8 cellular contexts compared by ENCODE assay signal in genomic region chr12:47808049-47808448, GRCh38. TPM values are rescaled to one million over a fixed set of nuclear protein-coding genes. Genes with fewer than 3 reads are reported as not detected.
DNase-seq lines count a peak whose midpoint lies in the region; ATAC-seq and TF ChIP-seq lines count a peak whose summit lies in the region.

No MANE protein-coding gene starts in this region.

- peak; percentile 52 for ATAC-seq in HG02588 (IDR thresholded peaks at IDR 0.05; ENCODE audit: unreplicated experiment)
- peak; percentile 1; the same call in 1 of the 3 replicates for ATAC-seq in SK-N-SH treated with all-trans-retinoic acid at 6 μM for 48 hours
- ATAC-seq in HG03378 (IDR thresholded peaks at IDR 0.05; ENCODE audit: unreplicated experiment): no peak

- no peak overlapping the region for H2BK5ac ChIP-seq in mesendoderm (ENCODE audit: low read length)

- H3K27ac ChIP-seq in DOHH2 (ENCODE audit: low read depth, low read length) (peak overlapping the region; percentile 46), adipose tissue (ENCODE audit: low read depth, low read length) (peak overlapping the region; percentile 79), mesendoderm (ENCODE audit: low read depth, low read length) (no peak overlapping the region)

- H3K18ac ChIP-seq in mesendoderm (ENCODE audit: low read length): no peak overlapping the region

- peak overlapping the region; percentile 99 for H3K4me2 ChIP-seq in DOHH2 (ENCODE audit: low read length)
- H3K4me2 ChIP-seq in mesendoderm (ENCODE audit: low read length): no peak overlapping the region

- H3K9me2 ChIP-seq in DOHH2 (replicated peaks; ENCODE audit: control insufficient read depth, low read length): no peaks in the 10 kb centered on the region

- H3K56ac ChIP-seq in mesendoderm (ENCODE audit: low read length): no peak overlapping the region

- H3K36me3 ChIP-seq in DOHH2 (ENCODE audit: control insufficient read depth, low read length) (peaks cover 83% of the 10 kb centered on the region), mesendoderm (ENCODE audit: control insufficient read depth, insufficient read depth, low read length) (no peaks in the 10 kb centered on the region)

- DNase-seq in mesendoderm (peak; percentile 33), epidermal melanocyte (ENCODE audit: insufficient read length, low spot score) (no peak)
- peak; percentile 71 to 81 for DNase-seq in stimulated activated CD8-positive, alpha-beta memory T cell treated with anti-CD3 and anti-CD28 coated beads, Interleukin-7, amount 100 ng/mL, for 4 hours (ENCODE audit: low read depth in 2 of 2)

- peaks cover 17% of the 10 kb centered on the region for H3F3A ChIP-seq in DOHH2 (ENCODE audit: control insufficient read depth, insufficient read depth)

- H2AK5ac ChIP-seq in mesendoderm (ENCODE audit: low read length): no peak overlapping the region

- H3K4ac ChIP-seq in mesendoderm (ENCODE audit: low read depth, low read length): no peak overlapping the region

- no peak overlapping the region for H3K23ac ChIP-seq in mesendoderm (ENCODE audit: low read length)

- H3K9ac ChIP-seq in mesendoderm (ENCODE audit: low read length): no peak overlapping the region

- TF ChIP-seq CTCF in DOHH2 (IDR thresholded peaks at IDR 0.05; ENCODE audit: low read depth, low read length, poor library complexity, severe bottlenecking): no peak

- H4K5ac ChIP-seq in mesendoderm (ENCODE audit: low read length): no peak overlapping the region

- no peak overlapping the region for H4K8ac ChIP-seq in mesendoderm (ENCODE audit: low read depth, low read length)

- H3K9me3 ChIP-seq in DOHH2 (ENCODE audit: control insufficient read depth, insufficient read depth, low read length): no peaks in the 10 kb centered on the region

- H2BK120ac ChIP-seq in mesendoderm (ENCODE audit: low read depth, low read length): no peak overlapping the region

- H3K79me2 ChIP-seq in DOHH2 (ENCODE audit: control insufficient read depth, low read length) (peaks cover 99% of the 10 kb centered on the region), mesendoderm (ENCODE audit: control insufficient read depth, insufficient read depth, low read length) (peaks cover 91% of the 10 kb centered on the region)

- 10 to 48% (median 13%) methylated on average over 9 of the region's 9 CpGs for WGBS in adipose tissue, 3 donors
- WGBS in mesendoderm (ENCODE audit: extremely low coverage, insufficient coverage, low lambda C conversion rate): no CpG with 5 or more reads among the region's 9 CpGs

- peaks cover 98% of the 10 kb centered on the region for H3K4me1 ChIP-seq in DOHH2 (ENCODE audit: control insufficient read depth, low read length)
- H3K4me1 ChIP-seq in mesendoderm (ENCODE audit: control insufficient read depth, low read depth, low read length): peaks cover 31% of the 10 kb centered on the region

- H3K79me1 ChIP-seq in mesendoderm (ENCODE audit: low read length): peaks cover 36% of the 10 kb centered on the region

- H3K4me3 ChIP-seq in DOHH2 (ENCODE audit: low read length): peak overlapping the region; percentile 50
- no peak overlapping the region for H3K4me3 ChIP-seq in mesendoderm (ENCODE audit: low read length)

- H2BK15ac ChIP-seq in mesendoderm (replicated peaks; ENCODE audit: low read depth): no peak overlapping the region

- no peaks in the 10 kb centered on the region for H3K27me3 ChIP-seq in DOHH2 (ENCODE audit: control insufficient read depth, low read length)
- H3K27me3 ChIP-seq in mesendoderm (ENCODE audit: insufficient read depth, low read length, poor library complexity): no peaks in the 10 kb centered on the region

- H4K20me1 ChIP-seq in DOHH2 (ENCODE audit: control insufficient read depth, insufficient read depth, low read depth, low read length): peaks cover 16% of the 10 kb centered on the region; the same call in 1 of the 2 replicates

TF ChIP-seq in SK-N-SH treated with all-trans-retinoic acid at 6 μM for 48 hours, 23 proteins besides CTCF, POLR2A, EP300 and RAD21:
- TF ChIP-seq CSDC2 (CRISPR knock-in tag; IDR thresholded peaks at IDR 0.05) (no peak), ZNF565 (CRISPR knock-in tag; conservative IDR thresholded peaks at IDR 0.05; ENCODE audit: low read depth) (no peak), CSRNP3 (CRISPR knock-in tag; IDR thresholded peaks at IDR 0.05) (no peak), TOX (CRISPR knock-in tag; IDR thresholded peaks at IDR 0.05; ENCODE audit: borderline replicate concordance) (no peak), ZNF8 (CRISPR knock-in tag; IDR thresholded peaks at IDR 0.05) (no peak), ESRRG (CRISPR knock-in tag; IDR thresholded peaks at IDR 0.05) (no peak)
- TF ChIP-seq, protein P1, sequence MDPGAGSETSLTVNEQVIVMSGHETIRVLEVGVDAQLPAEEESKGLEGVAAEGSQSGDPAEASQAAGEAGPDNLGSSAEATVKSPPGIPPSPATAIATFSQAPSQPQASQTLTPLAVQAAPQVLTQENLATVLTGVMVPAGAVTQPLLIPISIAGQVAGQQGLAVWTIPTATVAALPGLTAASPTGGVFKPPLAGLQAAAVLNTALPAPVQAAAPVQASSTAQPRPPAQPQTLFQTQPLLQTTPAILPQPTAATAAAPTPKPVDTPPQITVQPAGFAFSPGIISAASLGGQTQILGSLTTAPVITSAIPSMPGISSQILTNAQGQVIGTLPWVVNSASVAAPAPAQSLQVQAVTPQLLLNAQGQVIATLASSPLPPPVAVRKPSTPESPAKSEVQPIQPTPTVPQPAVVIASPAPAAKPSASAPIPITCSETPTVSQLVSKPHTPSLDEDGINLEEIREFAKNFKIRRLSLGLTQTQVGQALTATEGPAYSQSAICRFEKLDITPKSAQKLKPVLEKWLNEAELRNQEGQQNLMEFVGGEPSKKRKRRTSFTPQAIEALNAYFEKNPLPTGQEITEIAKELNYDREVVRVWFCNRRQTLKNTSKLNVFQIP (CRISPR knock-in tag; IDR thresholded peaks at IDR 0.05; ENCODE audit: borderline replicate concordance, low read depth): no peak
TF ChIP-seq in SK-N-SH treated with all-trans-retinoic acid at 6 μM for 48 hours: peak in this region for 0.

RNA-seq across cellular contexts. Expression of gene HDAC7, which starts 11.7 kb away (rescaled TPM):
- polyA plus RNA-seq in adipose tissue: 100 to 1,000 TPM in 1 of 3 donors, 10 to 100 TPM in 2; 18.9 to 107 (median 59.0) TPM
- 50.1 TPM for polyA plus RNA-seq in mesendoderm (2013, experiment 1 of 2)
- 51.3 TPM for polyA plus RNA-seq in mesendoderm (2013, experiment 2 of 2)

RNA-seq across cellular contexts. Expression of gene SLC48A1, which starts 35.0 kb away (rescaled TPM):
- 10 to 100 TPM in 2 of 3 donors, 1 to 10 TPM in 1; 9.8 to 21.4 (median 17.0) TPM for polyA plus RNA-seq in adipose tissue
- 9.6 TPM for polyA plus RNA-seq in mesendoderm (2013, experiment 1 of 2)
- polyA plus RNA-seq in mesendoderm (2013, experiment 2 of 2): 9.2 TPM

RNA-seq across cellular contexts. Expression of gene RAPGEF3, which starts 49.4 kb away (rescaled TPM):
- 100 to 1,000 TPM in 1 of 3 donors, 10 to 100 TPM in 2; 11.6 to 239 (median 57.9) TPM for polyA plus RNA-seq in adipose tissue
- 7.8 TPM for polyA plus RNA-seq in mesendoderm (2013, experiment 1 of 2)
- 7.4 TPM for polyA plus RNA-seq in mesendoderm (2013, experiment 2 of 2)
